ENCODE assay signal across 19 cellular contexts in the genomic region with DNA sequence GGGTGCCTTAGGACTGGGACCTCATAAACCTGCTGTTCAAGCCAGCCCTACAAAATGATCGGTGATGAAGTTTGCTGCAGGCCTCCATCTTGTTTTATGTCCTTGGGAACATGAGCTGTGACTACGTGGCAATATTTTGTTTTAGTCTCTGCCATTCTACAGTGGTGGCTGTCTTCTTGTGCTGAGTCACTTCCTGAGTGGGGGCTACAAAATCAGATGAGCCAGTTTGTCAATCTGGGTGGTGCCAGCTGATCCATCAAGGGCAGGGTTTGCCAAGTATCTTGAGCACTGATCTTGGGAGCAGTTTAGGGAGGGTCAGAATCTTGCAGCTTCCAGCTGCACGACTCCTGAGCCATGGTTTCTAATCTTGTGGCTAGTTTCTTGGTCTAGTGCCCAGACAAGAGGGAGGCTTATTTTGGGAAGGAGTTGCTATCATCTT.
DNase-seq lines count a peak whose midpoint lies in the region; ATAC-seq and TF ChIP-seq lines count a peak whose summit lies in the region.
"Had no signal": no experiment of that assay in that cellular context is flagged by ENCODE, and none has a peak within 500 bp of the region (broad histone marks: within the 10 kb centered on the region; RNA-seq: fewer than 3 reads in every experiment).

No MANE protein-coding gene starts in this region.

- H3K14ac ChIP-seq in trophoblast cell (ENCODE audit: low read length), result no peak overlapping the region

- H3K4me3 ChIP-seq in BLaER1, result no peak overlapping the region
- no peak overlapping the region for H3K4me3 ChIP-seq in fibroblast of pulmonary artery (replicated peaks; ENCODE audit: low read depth, low read length)
- no peak overlapping the region for H3K4me3 ChIP-seq in trophoblast cell (ENCODE audit: low read depth, low read length)
- H3K4me3 ChIP-seq: upper lobe of right lung had no signal

- H3K9me3 ChIP-seq in BLaER1 (peaks cover 10% of the 10 kb centered on the region), trophoblast cell (ENCODE audit: insufficient read depth, low read depth, low read length) (no peaks in the 10 kb centered on the region)
- H3K9me3 ChIP-seq: upper lobe of right lung had no signal

- H3K23ac ChIP-seq in trophoblast cell (ENCODE audit: low read length), result no peak overlapping the region

- H3K9me3 Mint-ChIP-seq in chondrocyte (ENCODE audit: low read depth), result no peaks in the 10 kb centered on the region
- H3K9me3 Mint-ChIP-seq: stimulated activated naive B cell treated with anti-CD40 and anti-IgM and Interleukin-4, amounts not matched to agents 10 μg/mL and 1 μg/mL and 100 μg/mL, for 72 hours had no signal

- H3K79me2 ChIP-seq in trophoblast cell (ENCODE audit: control insufficient read depth, insufficient read depth, low read length, poor library complexity), result no peaks in the 10 kb centered on the region

- no peaks in the 10 kb centered on the region for H3K36me3 ChIP-seq in BLaER1
- no peaks in the 10 kb centered on the region for H3K36me3 ChIP-seq in trophoblast cell (ENCODE audit: control insufficient read depth in 1 of 2, insufficient read depth in 2 of 2, low read length in 2 of 2)
- H3K36me3 ChIP-seq: upper lobe of right lung had no signal

- H2BK120ac ChIP-seq in trophoblast cell (ENCODE audit: insufficient read depth, low read length, poor library complexity), result no peak overlapping the region

- peaks cover 6% of the 10 kb centered on the region for H3K27me3 Mint-ChIP-seq in chondrocyte (ENCODE audit: low read depth)

- no CpG with 5 or more reads among the region's 3 CpGs for WGBS in trophoblast cell (ENCODE audit: extremely low coverage, insufficient coverage, insufficient read length)

- no peaks in the 10 kb centered on the region for H3K36me3 Mint-ChIP-seq in chondrocyte (ENCODE audit: low read depth)
- H3K36me3 Mint-ChIP-seq: stimulated activated naive B cell treated with anti-CD40 and anti-IgM and Interleukin-4, amounts not matched to agents 10 μg/mL and 1 μg/mL and 100 μg/mL, for 72 hours had no signal

- H2BK12ac ChIP-seq in trophoblast cell (ENCODE audit: low read length), result no peak overlapping the region

- H3K79me1 ChIP-seq in trophoblast cell (ENCODE audit: low read length), result no peaks in the 10 kb centered on the region

- peak in 72 of 76 experiments; percentile 11 to 91 (median 62) for DNase-seq in HUDEP-2 (lab: John Stamatoyannopoulos, UW; ENCODE audit: unreplicated experiment in 76 of 76)
- peak; percentile 77 for DNase-seq in RPMI7951 (ENCODE audit: low read depth)
- peak; percentile 55 for DNase-seq in fibroblast of pulmonary artery (ENCODE audit: low read depth)
- DNase-seq in chondrocyte (ENCODE audit: low spot score), result no peak
- no peak for DNase-seq in trophoblast cell
- DNase-seq in SW480 (ENCODE audit: low spot score), result no peak
- DNase-seq: activated CD4-positive, alpha-beta T cell treated with anti-CD3 and anti-CD28 coated beads for 48 hours; activated T-cell treated with anti-CD3 and anti-CD28 coated beads, Interleukin-2, amount 50 U/mL, for 48 hours; DMS79 treated with DMSO at 0.1 percent for 48 hours; islet precursor cell; NCI-H187 treated with DMSO at 0.1 percent for 48 hours; NCI-H510A treated with DMSO at 0.1 percent for 48 hours; occipital lobe; stimulated activated naive B cell treated with anti-CD40 and anti-IgM and Interleukin-4, amounts not matched to agents 10 μg/mL and 1 μg/mL and 100 μg/mL, for 72 hours; T-helper 17 cell; upper lobe of right lung had no signal

- no peak overlapping the region for H2BK5ac ChIP-seq in trophoblast cell (ENCODE audit: low read depth, low read length, poor library complexity)

- ATAC-seq in HG02571 (IDR thresholded peaks at IDR 0.05; ENCODE audit: unreplicated experiment), result no peak
- ATAC-seq: stimulated activated naive B cell treated with anti-CD40 and anti-IgM and Interleukin-4, amounts not matched to agents 10 μg/mL and 1 μg/mL and 100 μg/mL, for 72 hours; T-helper 17 cell; upper lobe of right lung had no signal

- H3K27me3 ChIP-seq in BLaER1, result no peaks in the 10 kb centered on the region
- no peaks in the 10 kb centered on the region for H3K27me3 ChIP-seq in trophoblast cell (ENCODE audit: insufficient read depth, low read length)

- H3K4me1 ChIP-seq in BLaER1 (peaks cover 6% of the 10 kb centered on the region; the same call in 1 of the 2 replicates), trophoblast cell (ENCODE audit: control insufficient read depth in 1 of 2, insufficient read depth in 2 of 2, low read length in 2 of 2) (no peaks in the 10 kb centered on the region)
- H3K4me1 ChIP-seq: upper lobe of right lung had no signal

- H4K20me1 ChIP-seq in BLaER1, result no peaks in the 10 kb centered on the region

- H3K4me1 Mint-ChIP-seq in chondrocyte (ENCODE audit: low read depth), result peaks cover 6% of the 10 kb centered on the region

- no peak overlapping the region for H3K18ac ChIP-seq in trophoblast cell (ENCODE audit: low read length)

- no peak overlapping the region for H3K27ac Mint-ChIP-seq in chondrocyte (ENCODE audit: unreplicated experiment)
- H3K27ac Mint-ChIP-seq: stimulated activated naive B cell treated with anti-CD40 and anti-IgM and Interleukin-4, amounts not matched to agents 10 μg/mL and 1 μg/mL and 100 μg/mL, for 72 hours; T-helper 17 cell had no signal

- H3K27ac ChIP-seq in BLaER1 (no peak overlapping the region), trophoblast cell (ENCODE audit: low read depth, low read length) (no peak overlapping the region)
- H3K27ac ChIP-seq: RWPE1, upper lobe of right lung had no signal

- H3K4me2 ChIP-seq in BLaER1 (peak overlapping the region; percentile 9; the same call in 1 of the 2 replicates), trophoblast cell (ENCODE audit: low read length) (no peak overlapping the region)

- H3K9ac ChIP-seq in BLaER1, result no peak overlapping the region
- no peak overlapping the region for H3K9ac ChIP-seq in trophoblast cell (ENCODE audit: low read length)

- TF ChIP-seq CTCF in fibroblast of pulmonary artery (IDR thresholded peaks at IDR 0.05; ENCODE audit: low read length, missing control alignments), result no peak
- no peak for TF ChIP-seq CTCF in chondrocyte (IDR thresholded peaks at IDR 0.05)

- H3K4ac ChIP-seq in trophoblast cell (ENCODE audit: low read depth, low read length), result no peak overlapping the region

- H4K12ac ChIP-seq in trophoblast cell (ENCODE audit: low read depth, low read length), result no peak overlapping the region

- no peak overlapping the region for H2AK5ac ChIP-seq in trophoblast cell (ENCODE audit: low read length)

- no peak overlapping the region for H2AFZ ChIP-seq in trophoblast cell (ENCODE audit: insufficient read depth, low read length, poor library complexity)

- H3K4me3 Mint-ChIP-seq in chondrocyte (ENCODE audit: unreplicated experiment), result no peak overlapping the region
- H3K4me3 Mint-ChIP-seq: stimulated activated naive B cell treated with anti-CD40 and anti-IgM and Interleukin-4, amounts not matched to agents 10 μg/mL and 1 μg/mL and 100 μg/mL, for 72 hours; T-helper 17 cell had no signal

- no peak overlapping the region for H4K91ac ChIP-seq in trophoblast cell (ENCODE audit: low read depth, low read length)

- no peak overlapping the region for H4K8ac ChIP-seq in trophoblast cell (ENCODE audit: low read depth, low read length)

Comparison
In these comparisons a context has a peak if more than half of its experiments do, and no peak if none do; other contexts are left out.
1. DNase-seq: peak in HUDEP-2 (72 of 76), RPMI7951 (single experiment) and fibroblast of pulmonary artery (single experiment); none in chondrocyte (single experiment), trophoblast cell (0 of 2) and SW480 (single experiment).